Comparison of ENCODE assay signal across 1 cellular context in the genomic region with DNA sequence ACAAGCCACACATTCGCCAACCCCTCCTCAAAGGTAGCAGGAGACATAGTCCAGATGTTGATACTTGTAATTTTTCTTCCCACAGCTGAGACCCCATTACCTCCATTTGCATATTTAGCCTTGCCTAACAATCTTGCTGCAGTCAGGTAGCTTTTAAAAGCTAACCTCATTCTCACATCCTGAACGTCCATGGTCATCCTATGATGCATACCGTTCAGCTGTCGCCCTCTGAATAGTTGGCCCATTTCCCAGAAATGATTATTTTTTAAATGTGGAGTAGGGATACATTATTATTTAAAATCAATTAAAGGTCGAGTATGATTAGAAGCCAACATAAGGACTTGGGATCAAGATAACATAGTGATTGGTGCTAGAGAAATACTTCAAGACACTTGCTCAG.
TF ChIP-seq lines count a peak whose summit lies in the region.

No MANE protein-coding gene starts in this region.

TF ChIP-seq in HepG2, 621 proteins besides CTCF, POLR2A, EP300 and RAD21 (continued from another document):
- TF ChIP-seq, protein P1, sequence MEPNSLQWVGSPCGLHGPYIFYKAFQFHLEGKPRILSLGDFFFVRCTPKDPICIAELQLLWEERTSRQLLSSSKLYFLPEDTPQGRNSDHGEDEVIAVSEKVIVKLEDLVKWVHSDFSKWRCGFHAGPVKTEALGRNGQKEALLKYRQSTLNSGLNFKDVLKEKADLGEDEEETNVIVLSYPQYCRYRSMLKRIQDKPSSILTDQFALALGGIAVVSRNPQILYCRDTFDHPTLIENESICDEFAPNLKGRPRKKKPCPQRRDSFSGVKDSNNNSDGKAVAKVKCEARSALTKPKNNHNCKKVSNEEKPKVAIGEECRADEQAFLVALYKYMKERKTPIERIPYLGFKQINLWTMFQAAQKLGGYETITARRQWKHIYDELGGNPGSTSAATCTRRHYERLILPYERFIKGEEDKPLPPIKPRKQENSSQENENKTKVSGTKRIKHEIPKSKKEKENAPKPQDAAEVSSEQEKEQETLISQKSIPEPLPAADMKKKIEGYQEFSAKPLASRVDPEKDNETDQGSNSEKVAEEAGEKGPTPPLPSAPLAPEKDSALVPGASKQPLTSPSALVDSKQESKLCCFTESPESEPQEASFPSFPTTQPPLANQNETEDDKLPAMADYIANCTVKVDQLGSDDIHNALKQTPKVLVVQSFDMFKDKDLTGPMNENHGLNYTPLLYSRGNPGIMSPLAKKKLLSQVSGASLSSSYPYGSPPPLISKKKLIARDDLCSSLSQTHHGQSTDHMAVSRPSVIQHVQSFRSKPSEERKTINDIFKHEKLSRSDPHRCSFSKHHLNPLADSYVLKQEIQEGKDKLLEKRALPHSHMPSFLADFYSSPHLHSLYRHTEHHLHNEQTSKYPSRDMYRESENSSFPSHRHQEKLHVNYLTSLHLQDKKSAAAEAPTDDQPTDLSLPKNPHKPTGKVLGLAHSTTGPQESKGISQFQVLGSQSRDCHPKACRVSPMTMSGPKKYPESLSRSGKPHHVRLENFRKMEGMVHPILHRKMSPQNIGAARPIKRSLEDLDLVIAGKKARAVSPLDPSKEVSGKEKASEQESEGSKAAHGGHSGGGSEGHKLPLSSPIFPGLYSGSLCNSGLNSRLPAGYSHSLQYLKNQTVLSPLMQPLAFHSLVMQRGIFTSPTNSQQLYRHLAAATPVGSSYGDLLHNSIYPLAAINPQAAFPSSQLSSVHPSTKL (CRISPR knock-in tag; IDR thresholded peaks at IDR 0.05) = no peak
- TF ChIP-seq NAIF1 (CRISPR knock-in tag; IDR thresholded peaks at IDR 0.05; ENCODE audit: borderline replicate concordance) = no peak
- no peak for TF ChIP-seq SNAPC4 (CRISPR knock-in tag; IDR thresholded peaks at IDR 0.05)
- no peak for TF ChIP-seq CHD2 (IDR thresholded peaks at IDR 0.05; ENCODE audit: low read depth, low read length)
- no peak for TF ChIP-seq FOXO1 (CRISPR knock-in tag; IDR thresholded peaks at IDR 0.05)
- TF ChIP-seq, protein P2, sequence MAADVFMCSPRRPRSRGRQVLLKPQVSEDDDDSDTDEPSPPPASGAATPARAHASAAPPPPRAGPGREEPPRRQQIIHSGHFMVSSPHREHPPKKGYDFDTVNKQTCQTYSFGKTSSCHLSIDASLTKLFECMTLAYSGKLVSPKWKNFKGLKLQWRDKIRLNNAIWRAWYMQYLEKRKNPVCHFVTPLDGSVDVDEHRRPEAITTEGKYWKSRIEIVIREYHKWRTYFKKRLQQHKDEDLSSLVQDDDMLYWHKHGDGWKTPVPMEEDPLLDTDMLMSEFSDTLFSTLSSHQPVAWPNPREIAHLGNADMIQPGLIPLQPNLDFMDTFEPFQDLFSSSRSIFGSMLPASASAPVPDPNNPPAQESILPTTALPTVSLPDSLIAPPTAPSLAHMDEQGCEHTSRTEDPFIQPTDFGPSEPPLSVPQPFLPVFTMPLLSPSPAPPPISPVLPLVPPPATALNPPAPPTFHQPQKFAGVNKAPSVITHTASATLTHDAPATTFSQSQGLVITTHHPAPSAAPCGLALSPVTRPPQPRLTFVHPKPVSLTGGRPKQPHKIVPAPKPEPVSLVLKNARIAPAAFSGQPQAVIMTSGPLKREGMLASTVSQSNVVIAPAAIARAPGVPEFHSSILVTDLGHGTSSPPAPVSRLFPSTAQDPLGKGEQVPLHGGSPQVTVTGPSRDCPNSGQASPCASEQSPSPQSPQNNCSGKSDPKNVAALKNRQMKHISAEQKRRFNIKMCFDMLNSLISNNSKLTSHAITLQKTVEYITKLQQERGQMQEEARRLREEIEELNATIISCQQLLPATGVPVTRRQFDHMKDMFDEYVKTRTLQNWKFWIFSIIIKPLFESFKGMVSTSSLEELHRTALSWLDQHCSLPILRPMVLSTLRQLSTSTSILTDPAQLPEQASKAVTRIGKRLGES (CRISPR knock-in tag; IDR thresholded peaks at IDR 0.05; ENCODE audit: borderline replicate concordance) = no peak
- TF ChIP-seq ELF3 (CRISPR knock-in tag; IDR thresholded peaks at IDR 0.05) = no peak
- TF ChIP-seq ZNF567 (CRISPR knock-in tag; IDR thresholded peaks at IDR 0.05; ENCODE audit: borderline replicate concordance) = no peak
- TF ChIP-seq ZNF251 (CRISPR knock-in tag; IDR thresholded peaks at IDR 0.05) = no peak
